In genomic region chr2:213188971-213189899, GRCh38 we compare ENCODE assay signal across 12 cellular contexts. TPM values are rescaled to one million over a fixed set of nuclear protein-coding genes. Genes with fewer than 3 reads are reported as not detected.
DNase-seq lines count a peak whose midpoint lies in the region; ATAC-seq and TF ChIP-seq lines count a peak whose summit lies in the region.
"Had no signal": no experiment of that assay in that cellular context is flagged by ENCODE, and none has a peak within 500 bp of the region (broad histone marks: within the 10 kb centered on the region; RNA-seq: fewer than 3 reads in every experiment).

No MANE protein-coding gene starts in this region.

- peak overlapping the region; percentile 73 for H3K9ac ChIP-seq in neural cell (ENCODE audit: low read length)

- H3K27ac ChIP-seq in neural cell (ENCODE audit: low read length) = peak overlapping the region; percentile 94

- peak; percentile 22 for TF ChIP-seq RAD21 in neural cell (conservative IDR thresholded peaks at IDR 0.05)

- peak; percentile 64 for TF ChIP-seq EP300 in neural cell (conservative IDR thresholded peaks at IDR 0.05; ENCODE audit: poor library complexity, severe bottlenecking)

- peak overlapping the region; percentile 92 for H3K27ac Mint-ChIP-seq in endothelial cell (ENCODE audit: unreplicated experiment)
- H3K27ac Mint-ChIP-seq in activated CD8-positive, alpha-beta T cell treated with anti-CD3 and anti-CD28 coated beads, Interleukin-2, amount 10 ng/mL, durations not matched to agents 7 days and 5 days = no peak overlapping the region

- TF ChIP-seq CTCF in endothelial cell (IDR thresholded peaks at IDR 0.05; ENCODE audit: unreplicated experiment) (no peak), neural cell (IDR thresholded peaks at IDR 0.05; ENCODE audit: poor library complexity, severe bottlenecking) (no peak)

- H3F3A ChIP-seq in neural cell (ENCODE audit: insufficient read depth, low read length, poor library complexity, severe bottlenecking) = no peaks in the 10 kb centered on the region

- POLR2A ChIA-PET in activated CD8-positive, alpha-beta T cell treated with anti-CD3 and anti-CD28 coated beads, Interleukin-2, amount 10 ng/mL, durations not matched to agents 7 days and 5 days (lab: Charles Lee) = no interaction called here

- H3K9me3 ChIP-seq in neural cell (ENCODE audit: low read length) = no peaks in the 10 kb centered on the region

- no peaks in the 10 kb centered on the region for H4K20me1 ChIP-seq in neural cell (ENCODE audit: insufficient read depth)

- H3K27me3 Mint-ChIP-seq in endothelial cell (ENCODE audit: unreplicated experiment) = peaks cover 2% of the 10 kb centered on the region
- no peaks in the 10 kb centered on the region for H3K27me3 Mint-ChIP-seq in activated CD8-positive, alpha-beta T cell treated with anti-CD3 and anti-CD28 coated beads, Interleukin-2, amount 10 ng/mL, durations not matched to agents 7 days and 5 days (ENCODE audit: low read depth)
- H3K27me3 Mint-ChIP-seq: central memory CD8-positive, alpha-beta T cell had no signal

- peak overlapping the region; percentile 63 for H3K4me2 ChIP-seq in neural cell (ENCODE audit: low read length)

- peaks cover 17% of the 10 kb centered on the region for H3K4me1 Mint-ChIP-seq in endothelial cell (ENCODE audit: unreplicated experiment)
- no peaks in the 10 kb centered on the region for H3K4me1 Mint-ChIP-seq in activated CD8-positive, alpha-beta T cell treated with anti-CD3 and anti-CD28 coated beads, Interleukin-2, amount 10 ng/mL, durations not matched to agents 7 days and 5 days (ENCODE audit: low read depth)
- H3K4me1 Mint-ChIP-seq: central memory CD8-positive, alpha-beta T cell had no signal

- no peaks in the 10 kb centered on the region for H3K36me3 ChIP-seq in neural cell (ENCODE audit: insufficient read depth, low read length)

- peak overlapping the region; percentile 56 for H3K4me3 ChIP-seq in neural cell (ENCODE audit: low read length)

- no peaks in the 10 kb centered on the region for H3K9me3 Mint-ChIP-seq in endothelial cell (ENCODE audit: unreplicated experiment)
- H3K9me3 Mint-ChIP-seq in activated CD8-positive, alpha-beta T cell treated with anti-CD3 and anti-CD28 coated beads, Interleukin-2, amount 10 ng/mL, durations not matched to agents 7 days and 5 days (ENCODE audit: insufficient read depth) = no peaks in the 10 kb centered on the region
- H3K9me3 Mint-ChIP-seq: central memory CD8-positive, alpha-beta T cell had no signal

- no peaks in the 10 kb centered on the region for H3K9me2 ChIP-seq in neural cell (ENCODE audit: insufficient read depth, low read length)

- DNase-seq in ELR (ENCODE audit: low read depth) (peak; percentile 41), NCI-H2227 (lab: John Stamatoyannopoulos, UW; ENCODE audit: unreplicated experiment) (peak; percentile 85), endothelial cell (ENCODE audit: low spot score) (peak; percentile 26)
- no peak for DNase-seq in activated CD8-positive, alpha-beta T cell treated with anti-CD3 and anti-CD28 coated beads, Interleukin-2, amount 10 ng/mL, durations not matched to agents 7 days and 5 days
- DNase-seq: HCEC 1CT, midbrain, MM.1S had no signal

- H3K27me3 ChIP-seq in neural cell (ENCODE audit: insufficient read depth, low read depth, low read length) = no peaks in the 10 kb centered on the region

- H3K79me2 ChIP-seq in neural cell (replicated peaks; ENCODE audit: insufficient read depth, low read length) = no peaks in the 10 kb centered on the region

- ATAC-seq in HG02623 (IDR thresholded peaks at IDR 0.05; ENCODE audit: unreplicated experiment) = no peak
- no peak for ATAC-seq in HG02973 (IDR thresholded peaks at IDR 0.05; ENCODE audit: unreplicated experiment)
- no peak for ATAC-seq in GM21360 (IDR thresholded peaks at IDR 0.05; ENCODE audit: unreplicated experiment)
- ATAC-seq in activated CD8-positive, alpha-beta T cell treated with anti-CD3 and anti-CD28 coated beads, Interleukin-2, amount 10 ng/mL, durations not matched to agents 7 days and 5 days = no peak

- peak overlapping the region; percentile 52 for H3K4me3 Mint-ChIP-seq in endothelial cell (ENCODE audit: unreplicated experiment)
- H3K4me3 Mint-ChIP-seq in activated CD8-positive, alpha-beta T cell treated with anti-CD3 and anti-CD28 coated beads, Interleukin-2, amount 10 ng/mL, durations not matched to agents 7 days and 5 days = no peak overlapping the region
- H3K4me3 Mint-ChIP-seq: central memory CD8-positive, alpha-beta T cell had no signal

- CTCF ChIA-PET in activated CD8-positive, alpha-beta T cell treated with anti-CD3 and anti-CD28 coated beads, Interleukin-2, amount 10 ng/mL, durations not matched to agents 7 days and 5 days (lab: Charles Lee) = no interaction called here

- no peaks in the 10 kb centered on the region for H3K36me3 Mint-ChIP-seq in endothelial cell (ENCODE audit: low read depth, unreplicated experiment)
- no peaks in the 10 kb centered on the region for H3K36me3 Mint-ChIP-seq in activated CD8-positive, alpha-beta T cell treated with anti-CD3 and anti-CD28 coated beads, Interleukin-2, amount 10 ng/mL, durations not matched to agents 7 days and 5 days (ENCODE audit: low read depth)

- peak overlapping the region; percentile 89 for H2AFZ ChIP-seq in neural cell (ENCODE audit: low read depth, low read length)

TF ChIP-seq in neural cell, 6 proteins besides CTCF, POLR2A, EP300 and RAD21:
- TF ChIP-seq EZH2 (IDR thresholded peaks at IDR 0.05; ENCODE audit: borderline replicate concordance, insufficient read depth, low read length, poor library complexity, severe bottlenecking) (no peak), TAF1 (IDR thresholded peaks at IDR 0.05; ENCODE audit: low read depth) (peak; percentile 38), MXI1 (conservative IDR thresholded peaks at IDR 0.05; ENCODE audit: poor library complexity, severe bottlenecking) (peak; percentile 58), POLR2AphosphoS5 (IDR thresholded peaks at IDR 0.05) (peak; percentile 63), SMC3 (conservative IDR thresholded peaks at IDR 0.05; ENCODE audit: poor library complexity) (peak; percentile 20)
- TF ChIP-seq, protein P1, sequence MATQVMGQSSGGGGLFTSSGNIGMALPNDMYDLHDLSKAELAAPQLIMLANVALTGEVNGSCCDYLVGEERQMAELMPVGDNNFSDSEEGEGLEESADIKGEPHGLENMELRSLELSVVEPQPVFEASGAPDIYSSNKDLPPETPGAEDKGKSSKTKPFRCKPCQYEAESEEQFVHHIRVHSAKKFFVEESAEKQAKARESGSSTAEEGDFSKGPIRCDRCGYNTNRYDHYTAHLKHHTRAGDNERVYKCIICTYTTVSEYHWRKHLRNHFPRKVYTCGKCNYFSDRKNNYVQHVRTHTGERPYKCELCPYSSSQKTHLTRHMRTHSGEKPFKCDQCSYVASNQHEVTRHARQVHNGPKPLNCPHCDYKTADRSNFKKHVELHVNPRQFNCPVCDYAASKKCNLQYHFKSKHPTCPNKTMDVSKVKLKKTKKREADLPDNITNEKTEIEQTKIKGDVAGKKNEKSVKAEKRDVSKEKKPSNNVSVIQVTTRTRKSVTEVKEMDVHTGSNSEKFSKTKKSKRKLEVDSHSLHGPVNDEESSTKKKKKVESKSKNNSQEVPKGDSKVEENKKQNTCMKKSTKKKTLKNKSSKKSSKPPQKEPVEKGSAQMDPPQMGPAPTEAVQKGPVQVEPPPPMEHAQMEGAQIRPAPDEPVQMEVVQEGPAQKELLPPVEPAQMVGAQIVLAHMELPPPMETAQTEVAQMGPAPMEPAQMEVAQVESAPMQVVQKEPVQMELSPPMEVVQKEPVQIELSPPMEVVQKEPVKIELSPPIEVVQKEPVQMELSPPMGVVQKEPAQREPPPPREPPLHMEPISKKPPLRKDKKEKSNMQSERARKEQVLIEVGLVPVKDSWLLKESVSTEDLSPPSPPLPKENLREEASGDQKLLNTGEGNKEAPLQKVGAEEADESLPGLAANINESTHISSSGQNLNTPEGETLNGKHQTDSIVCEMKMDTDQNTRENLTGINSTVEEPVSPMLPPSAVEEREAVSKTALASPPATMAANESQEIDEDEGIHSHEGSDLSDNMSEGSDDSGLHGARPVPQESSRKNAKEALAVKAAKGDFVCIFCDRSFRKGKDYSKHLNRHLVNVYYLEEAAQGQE (IDR thresholded peaks at IDR 0.05; ENCODE audit: borderline replicate concordance) = peak; percentile 78
TF ChIP-seq in neural cell: peak in this region for 5.

RNA-seq across cellular contexts. Expression of gene IKZF2, which starts 37.8 kb away (rescaled TPM):
- total RNA-seq in endothelial cell (ENCODE audit: unreplicated experiment) = 4.0 TPM
- 5.6 and 5.9 TPM in 2 replicates for polyA plus RNA-seq in neural cell
- 34.3 and 39.1 TPM in 2 replicates for polyA minus RNA-seq in neural cell
- 10 to 100 TPM; 29.7 to 30.8 TPM for total RNA-seq in activated CD8-positive, alpha-beta T cell treated with anti-CD3 and anti-CD28 coated beads, Interleukin-2, amount 10 ng/mL, durations not matched to agents 7 days and 5 days
